ENCODE assay signal across 8 cellular contexts in the genomic region with DNA sequence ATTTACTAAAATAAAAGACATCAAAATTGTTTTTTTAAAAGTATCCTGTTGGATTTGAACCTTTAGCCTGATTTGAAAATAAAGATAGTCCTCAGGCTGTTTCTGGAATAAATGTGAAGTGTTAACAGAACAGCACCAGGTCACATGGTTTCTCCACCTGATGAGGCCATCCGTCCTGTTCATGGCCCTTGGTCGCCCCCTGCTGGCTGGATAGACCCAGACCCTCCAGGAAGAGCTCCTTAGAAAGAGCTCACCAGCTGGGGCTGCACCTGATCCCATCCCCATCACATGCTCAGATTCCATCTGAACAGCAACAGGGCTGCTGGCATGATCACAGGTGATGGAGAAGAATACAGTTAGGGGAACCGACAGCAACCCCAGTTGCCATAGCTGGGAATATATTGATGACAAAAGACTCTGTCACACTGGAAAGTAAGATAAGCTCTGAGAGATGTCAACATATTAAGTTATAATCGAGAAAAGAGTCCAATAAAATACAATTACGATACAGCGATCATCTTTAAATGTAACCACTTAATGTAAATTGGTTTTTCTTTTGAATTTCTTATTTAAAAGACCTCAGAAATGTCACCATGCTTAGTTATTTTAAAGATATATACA. TPM values are rescaled to one million over a fixed set of nuclear protein-coding genes. Genes with fewer than 3 reads are reported as not detected.
DNase-seq lines count a peak whose midpoint lies in the region; ATAC-seq and TF ChIP-seq lines count a peak whose summit lies in the region.

No MANE protein-coding gene starts in this region.

- ATAC-seq in GM21723 (IDR thresholded peaks at IDR 0.05; ENCODE audit: unreplicated experiment) = peak; percentile 100
- ATAC-seq in Panc1 = peak; percentile 99
- ATAC-seq in activated T-cell treated with anti-CD3 and anti-CD28 coated beads, Interleukin-2, amount 50 U/mL, for 4 hours = peak; percentile 95 to 99

- no peak for TF ChIP-seq EP300 in Ishikawa (IDR thresholded peaks at IDR 0.05; ENCODE audit: borderline replicate concordance)

- CTCF ChIA-PET in Panc1 (lab: Charles Lee) = interaction anchor here (0.6 to 0.8 kb wide), 4 partner anchors 24 to 593 kb away, joined by 3 to 5 read pairs (median 3); a partner anchor contains a TSS

- in situ Hi-C loops in Panc1 (cut with HindIII; ENCODE audit: low pct_unique_long_range_greater_than_20kb, low sequenced_read_pairs) = no loop called here

- no peaks in the 10 kb centered on the region for H3K9me3 Mint-ChIP-seq in activated T-cell treated with anti-CD3 and anti-CD28 coated beads, Interleukin-2, amount 50 U/mL, for 4 hours
- H3K9me3 Mint-ChIP-seq in neural crest cell = no peaks in the 10 kb centered on the region

- H3K9me3 ChIP-seq in Panc1 (ENCODE audit: control insufficient read depth, insufficient read depth, low read depth, low read length) (no peaks in the 10 kb centered on the region), fibroblast of lung (ENCODE audit: control insufficient read depth, insufficient read depth, low read depth, low read length) (no peaks in the 10 kb centered on the region)

- H3K27me3 ChIP-seq in Panc1 (ENCODE audit: control insufficient read depth, insufficient read depth, low read length) (no peaks in the 10 kb centered on the region), fibroblast of lung (ENCODE audit: control insufficient read depth, insufficient read depth, low read length) (no peaks in the 10 kb centered on the region)

- POLR2A ChIA-PET in Panc1 (lab: Charles Lee) = no interaction called here

- intact Hi-C loops in Panc1 (cut with micrococcal nuclease; ENCODE audit: unreplicated experiment) = no loop called here

- H3K4me3 Mint-ChIP-seq in activated T-cell treated with anti-CD3 and anti-CD28 coated beads, Interleukin-2, amount 50 U/mL, for 4 hours = no peak overlapping the region
- H3K4me3 Mint-ChIP-seq in neural crest cell = no peak overlapping the region

- peaks cover 2% of the 10 kb centered on the region for H3K27me3 Mint-ChIP-seq in activated T-cell treated with anti-CD3 and anti-CD28 coated beads, Interleukin-2, amount 50 U/mL, for 4 hours (ENCODE audit: low read depth)
- no peaks in the 10 kb centered on the region for H3K27me3 Mint-ChIP-seq in neural crest cell (ENCODE audit: low read depth)

- H3K4me1 Mint-ChIP-seq in activated T-cell treated with anti-CD3 and anti-CD28 coated beads, Interleukin-2, amount 50 U/mL, for 4 hours (ENCODE audit: low read depth) = no peaks in the 10 kb centered on the region
- H3K4me1 Mint-ChIP-seq in neural crest cell = no peaks in the 10 kb centered on the region

- no TSS peak for BruUV-seq in Panc1 (replicated peaks; lab: Mats Ljungman, UMichigan)

- H3K4me3 ChIP-seq in Panc1 (ENCODE audit: low read depth in 2 of 2, low read length in 2 of 2) (no peak overlapping the region), fibroblast of lung (replicated peaks in 1 of 4; ENCODE audit: control extremely low read depth in 1 of 4, insufficient read depth in 1 of 4, low read depth in 3 of 4, low read length in 4 of 4) (no peak overlapping the region)

- H2AFZ ChIP-seq in fibroblast of lung (ENCODE audit: low read length) = no peak overlapping the region

- no peak overlapping the region for H3K27ac Mint-ChIP-seq in neural crest cell (ENCODE audit: unreplicated experiment)

- H3K79me2 ChIP-seq in fibroblast of lung (ENCODE audit: control insufficient read depth, insufficient read depth, low read length) = no peaks in the 10 kb centered on the region

- H3K9ac ChIP-seq in fibroblast of lung (ENCODE audit: insufficient read depth, low read length) = no peak overlapping the region

- peak; percentile 93 for TF ChIP-seq CTCF in Panc1 (IDR thresholded peaks at IDR 0.05)
- TF ChIP-seq CTCF in fibroblast of lung (conservative IDR thresholded peaks at IDR 0.05 in 1 of 2, IDR thresholded peaks at IDR 0.05 in 1 of 2; ENCODE audit: low read depth in 1 of 2, low read length in 2 of 2) = peak; percentile 72 to 90
- peak; percentile 95 for TF ChIP-seq CTCF in neural crest cell (conservative IDR thresholded peaks at IDR 0.05)

- H3K27ac ChIP-seq in Panc1 (ENCODE audit: low read length) (no peak overlapping the region), fibroblast of lung (ENCODE audit: insufficient read depth, low read length) (no peak overlapping the region)

- H3K36me3 ChIP-seq in Panc1 (ENCODE audit: control insufficient read depth, insufficient read depth, low read length) = no peaks in the 10 kb centered on the region
- no peaks in the 10 kb centered on the region for H3K36me3 ChIP-seq in fibroblast of lung (ENCODE audit: control insufficient read depth, insufficient read depth, low read length)

- H4K20me1 ChIP-seq in fibroblast of lung (ENCODE audit: control insufficient read depth, extremely low read depth, insufficient read depth, low read length) = no peaks in the 10 kb centered on the region

- no peaks in the 10 kb centered on the region for H3K36me3 Mint-ChIP-seq in activated T-cell treated with anti-CD3 and anti-CD28 coated beads, Interleukin-2, amount 50 U/mL, for 4 hours (ENCODE audit: insufficient read depth)
- H3K36me3 Mint-ChIP-seq in neural crest cell (ENCODE audit: low read depth) = no peaks in the 10 kb centered on the region

- peak; percentile 86 for TF ChIP-seq RAD21 in Ishikawa (IDR thresholded peaks at IDR 0.05; ENCODE audit: low read depth)

- no peaks in the 10 kb centered on the region for H3K4me1 ChIP-seq in Panc1 (ENCODE audit: control insufficient read depth, insufficient read depth, low read length)
- H3K4me1 ChIP-seq in fibroblast of lung (ENCODE audit: control insufficient read depth, extremely low read depth, insufficient read depth, low read length) = no peaks in the 10 kb centered on the region

- peak; percentile 92 for DNase-seq in Daoy (ENCODE audit: low read depth)
- DNase-seq in Panc1 (ENCODE audit: low read depth, low spot score) = peak; percentile 72
- peak; percentile 85 for DNase-seq in activated T-cell treated with anti-CD3 and anti-CD28 coated beads, Interleukin-2, amount 50 U/mL, for 4 hours
- DNase-seq in fibroblast of lung (ENCODE audit: low read depth in 2 of 2) = peak; percentile 57 to 79
- DNase-seq in neural crest cell (ENCODE audit: low read depth, low spot score) = peak; percentile 89
- DNase-seq in stromal cell of bone marrow (ENCODE audit: low read depth) = peak; percentile 35

- no peak overlapping the region for H3K4me2 ChIP-seq in fibroblast of lung (ENCODE audit: extremely low read depth, insufficient read depth, low read length)

TF ChIP-seq in Ishikawa, 13 proteins besides CTCF, POLR2A, EP300 and RAD21 (continues in another document):
- TF ChIP-seq, protein P1, sequence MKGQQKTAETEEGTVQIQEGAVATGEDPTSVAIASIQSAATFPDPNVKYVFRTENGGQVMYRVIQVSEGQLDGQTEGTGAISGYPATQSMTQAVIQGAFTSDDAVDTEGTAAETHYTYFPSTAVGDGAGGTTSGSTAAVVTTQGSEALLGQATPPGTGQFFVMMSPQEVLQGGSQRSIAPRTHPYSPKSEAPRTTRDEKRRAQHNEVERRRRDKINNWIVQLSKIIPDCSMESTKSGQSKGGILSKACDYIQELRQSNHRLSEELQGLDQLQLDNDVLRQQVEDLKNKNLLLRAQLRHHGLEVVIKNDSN (IDR thresholded peaks at IDR 0.05) = peak; percentile 93
- TF ChIP-seq CREB1 (IDR thresholded peaks at IDR 0.05; ENCODE audit: low read depth) = no peak

RNA-seq across cellular contexts. Expression of a gene that starts 4.8 kb away (rescaled TPM):
- total RNA-seq in Daoy (2014; rRNA removed; shearing (Covaris generic)) = not detected in 2 replicates
- total RNA-seq in Panc1 (2021; ENCODE audit: unreplicated experiment) (not detected), fibroblast of lung (not detected in 2 replicates), neural crest cell (not detected in 2 replicates)
- not detected for polyA plus RNA-seq in Panc1 (2012; ENCODE audit: insufficient read length)
- total RNA-seq in activated T-cell treated with anti-CD3 and anti-CD28 coated beads, Interleukin-2, amount 50 U/mL, for 4 hours = not detected
- not detected in 2 replicates for polyA plus RNA-seq in fibroblast of lung
- polyA plus RNA-seq in fibroblast of lung (2012) = not detected in 2 replicates
- not detected in 2 replicates for polyA minus RNA-seq in fibroblast of lung (ENCODE audit: low replicate concordance)

RNA-seq across cellular contexts. Expression of a gene that starts 18.4 kb away (rescaled TPM):
- total RNA-seq in Daoy (2014; rRNA removed; shearing (Covaris generic)) = not detected in 2 replicates
- total RNA-seq in Panc1 (2021; ENCODE audit: unreplicated experiment) = not detected
- not detected for polyA plus RNA-seq in Panc1 (2012; ENCODE audit: insufficient read length)
- total RNA-seq in activated T-cell treated with anti-CD3 and anti-CD28 coated beads, Interleukin-2, amount 50 U/mL, for 4 hours = not detected
- total RNA-seq in fibroblast of lung = not detected in 2 replicates
- polyA plus RNA-seq in fibroblast of lung = not detected in 2 replicates
- not detected in 2 replicates for polyA plus RNA-seq in fibroblast of lung (2012)
- not detected in 2 replicates for polyA minus RNA-seq in fibroblast of lung (ENCODE audit: low replicate concordance)
- total RNA-seq in neural crest cell = not detected in 2 replicates

RNA-seq across cellular contexts. Expression of a gene that starts 41.7 kb away (rescaled TPM):
- not detected in 2 replicates for total RNA-seq in Daoy (2014; rRNA removed; shearing (Covaris generic))
- not detected for total RNA-seq in Panc1 (2021; ENCODE audit: unreplicated experiment)
- 0.05 TPM for polyA plus RNA-seq in Panc1 (2012; ENCODE audit: insufficient read length)
- total RNA-seq in activated T-cell treated with anti-CD3 and anti-CD28 coated beads, Interleukin-2, amount 50 U/mL, for 4 hours = not detected
- total RNA-seq in fibroblast of lung = not detected in 2 replicates
- polyA plus RNA-seq in fibroblast of lung = not detected in 2 replicates
- not detected in 2 replicates for polyA plus RNA-seq in fibroblast of lung (2012)
- not detected in 2 replicates for polyA minus RNA-seq in fibroblast of lung (ENCODE audit: low replicate concordance)
- total RNA-seq in neural crest cell = not detected in 2 replicates

RNA-seq across cellular contexts. Expression of a gene that starts 55.4 kb away (rescaled TPM):
- 0.09 and 0.23 TPM in 2 replicates for total RNA-seq in Daoy (2014; rRNA removed; shearing (Covaris generic))
- 5.9 TPM for total RNA-seq in Panc1 (2021; ENCODE audit: unreplicated experiment)
- 7.7 TPM for polyA plus RNA-seq in Panc1 (2012; ENCODE audit: insufficient read length)
- 1 to 10 TPM in 1 of 3 donors, under 1 TPM in 2; 0.29 to 1.6 (median 0.61) TPM for total RNA-seq in activated T-cell treated with anti-CD3 and anti-CD28 coated beads, Interleukin-2, amount 50 U/mL, for 4 hours
- 0.17 and 1.0 TPM in 2 replicates for total RNA-seq in fibroblast of lung
- 0.58 TPM in 1 of 2 replicates, not detected in the other for polyA plus RNA-seq in fibroblast of lung
- 0.16 and 0.59 TPM in 2 replicates for polyA plus RNA-seq in fibroblast of lung (2012)
- 0.22 TPM in 1 of 2 replicates, not detected in the other for polyA minus RNA-seq in fibroblast of lung (ENCODE audit: low replicate concordance)
- total RNA-seq in neural crest cell = 0.55 TPM in 1 of 2 replicates, not detected in the other

RNA-seq across cellular contexts. Expression of a gene that starts 58.2 kb away (rescaled TPM):
- total RNA-seq in Daoy (2014; rRNA removed; shearing (Covaris generic)) = not detected in 2 replicates
- not detected for total RNA-seq in Panc1 (2021; ENCODE audit: unreplicated experiment)
- not detected for polyA plus RNA-seq in Panc1 (2012; ENCODE audit: insufficient read length)
- total RNA-seq in activated T-cell treated with anti-CD3 and anti-CD28 coated beads, Interleukin-2, amount 50 U/mL, for 4 hours = not detected
- not detected in 2 replicates for total RNA-seq in fibroblast of lung
- not detected in 2 replicates for polyA plus RNA-seq in fibroblast of lung
- polyA plus RNA-seq in fibroblast of lung (2012) = not detected in 2 replicates
- not detected in 2 replicates for polyA minus RNA-seq in fibroblast of lung (ENCODE audit: low replicate concordance)
- not detected in 2 replicates for total RNA-seq in neural crest cell

Comparison
In these comparisons a context has a peak if more than half of its experiments do, and no peak if none do; other contexts are left out.
1. DNase-seq: peak in every context shown above with its lines; median percentile 92 in Daoy; 89 in neural crest cell; 85 in activated T-cell treated with anti-CD3 and anti-CD28 coated beads, Interleukin-2, amount 50 U/mL, for 4 hours; 72 in Panc1; 68 in fibroblast of lung; 35 in stromal cell of bone marrow.